ENCODE assay signal across 1 cellular context in the genomic region with DNA sequence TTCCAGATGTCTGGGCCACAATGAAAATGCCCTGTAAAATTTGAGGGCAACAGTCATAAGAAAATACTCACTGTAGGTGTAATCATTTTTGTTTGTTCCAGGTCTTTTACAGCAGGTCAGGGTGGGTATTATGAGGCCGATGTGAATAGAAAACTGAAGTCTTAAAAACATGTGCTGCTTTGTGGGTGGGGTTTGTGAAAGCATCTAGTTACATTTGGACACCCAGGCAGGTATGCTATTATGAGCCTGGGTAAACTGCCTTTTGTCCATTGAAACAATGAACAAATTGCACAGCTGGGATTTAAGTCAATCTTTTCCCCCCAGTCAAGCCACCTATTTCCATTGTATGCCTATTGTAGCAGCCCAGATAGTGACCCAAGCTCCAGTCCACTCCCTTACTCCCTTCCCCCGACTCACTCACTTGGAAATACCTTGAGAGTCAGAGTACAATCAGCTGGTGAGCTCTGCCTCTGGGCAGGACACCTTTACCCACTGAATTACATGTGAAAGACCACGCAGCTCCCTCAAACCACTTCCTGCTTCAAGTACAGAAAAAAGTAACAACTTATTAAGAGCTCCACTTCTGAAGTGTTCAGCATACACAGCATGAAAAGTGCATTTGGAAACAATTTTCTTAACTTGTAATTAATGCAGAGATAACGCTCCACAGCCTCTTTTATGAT.
TF ChIP-seq lines count a peak whose summit lies in the region.

No MANE protein-coding gene starts in this region.

TF ChIP-seq in GM12878, 131 proteins besides CTCF, POLR2A, EP300 and RAD21 (continued from another document and continues in another):
- TF ChIP-seq, protein P1, sequence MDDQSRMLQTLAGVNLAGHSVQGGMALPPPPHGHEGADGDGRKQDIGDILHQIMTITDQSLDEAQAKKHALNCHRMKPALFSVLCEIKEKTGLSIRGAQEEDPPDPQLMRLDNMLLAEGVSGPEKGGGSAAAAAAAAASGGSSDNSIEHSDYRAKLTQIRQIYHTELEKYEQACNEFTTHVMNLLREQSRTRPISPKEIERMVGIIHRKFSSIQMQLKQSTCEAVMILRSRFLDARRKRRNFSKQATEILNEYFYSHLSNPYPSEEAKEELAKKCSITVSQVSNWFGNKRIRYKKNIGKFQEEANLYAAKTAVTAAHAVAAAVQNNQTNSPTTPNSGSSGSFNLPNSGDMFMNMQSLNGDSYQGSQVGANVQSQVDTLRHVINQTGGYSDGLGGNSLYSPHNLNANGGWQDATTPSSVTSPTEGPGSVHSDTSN (IDR thresholded peaks at IDR 0.05; ENCODE audit: insufficient replicate concordance, low read depth, low read length) = peak; percentile 34
- TF ChIP-seq MYC (IDR thresholded peaks at IDR 0.05; ENCODE audit: insufficient read depth, insufficient read length, insufficient replicate concordance, low read length, severe bottlenecking) (no peak), ATF3 (IDR thresholded peaks at IDR 0.05; ENCODE audit: borderline replicate concordance, extremely low read depth, low read depth, low read length) (no peak), RELA (IDR thresholded peaks at IDR 0.05; ENCODE audit: borderline replicate concordance, partially characterized antibody) (no peak), KDM1A (IDR thresholded peaks at IDR 0.05; ENCODE audit: borderline replicate concordance) (no peak), TCF3 (IDR thresholded peaks at IDR 0.05; ENCODE audit: borderline replicate concordance, insufficient read depth, low read depth, low read length) (no peak), KLF5 (IDR thresholded peaks at IDR 0.05; ENCODE audit: partially characterized antibody) (peak; percentile 8), KAT2A (conservative IDR thresholded peaks at IDR 0.05; ENCODE audit: control insufficient read depth, low read depth, low read length) (no peak), SMARCA5 (IDR thresholded peaks at IDR 0.05) (0 out of 2 replicates have a peak, but pooled peaks have one; percentile 10), TCF7 (IDR thresholded peaks at IDR 0.05; ENCODE audit: borderline replicate concordance) (no peak), WRNIP1 (IDR thresholded peaks at IDR 0.05; ENCODE audit: borderline replicate concordance, low read depth, low read length) (no peak; the same call in 1 of the 2 replicates), PAX8 (IDR thresholded peaks at IDR 0.05) (peak; percentile 21; the same call in 1 of the 2 replicates), DPF2 (IDR thresholded peaks at IDR 0.05) (peak; percentile 80; the same call in 1 of the 2 replicates), BHLHE40 (IDR thresholded peaks at IDR 0.05; ENCODE audit: borderline replicate concordance in 1 of 2, low read depth in 2 of 2, low read length in 1 of 2) (peak; percentile 25 to 28; a peak in 1 of 4 replicates), TARDBP (IDR thresholded peaks at IDR 0.05; ENCODE audit: borderline replicate concordance) (no peak), POU2F2 (IDR thresholded peaks at IDR 0.05; ENCODE audit: borderline replicate concordance, low read depth, low read length) (peak; percentile 60; the same call in 1 of the 3 replicates), MYB (IDR thresholded peaks at IDR 0.05; ENCODE audit: borderline replicate concordance, low read depth, low read length) (0 out of 2 replicates have a peak, but pooled peaks have one; percentile 29), GATAD2B (conservative IDR thresholded peaks at IDR 0.05; ENCODE audit: low read depth) (peak; percentile 81; the same call in 1 of the 2 replicates), NFYA (IDR thresholded peaks at IDR 0.05; ENCODE audit: borderline replicate concordance, low read depth, low read length) (no peak), SRF (IDR thresholded peaks at IDR 0.05; ENCODE audit: low read depth in 2 of 2, low read length in 2 of 2) (no peak), TAF1 (IDR thresholded peaks at IDR 0.05; ENCODE audit: borderline replicate concordance, low read depth, low read length) (0 out of 2 replicates have a peak, but pooled peaks have one; percentile 11), SP1 (IDR thresholded peaks at IDR 0.05; ENCODE audit: low read depth, low read length) (no peak), FOXK2 (IDR thresholded peaks at IDR 0.05) (no peak), CHD4 (IDR thresholded peaks at IDR 0.05) (no peak), FOXM1 (IDR thresholded peaks at IDR 0.05; ENCODE audit: low read depth, low read length) (no peak), HDAC2 (IDR thresholded peaks at IDR 0.05) (no peak; the same call in 1 of the 2 replicates), MTA3 (IDR thresholded peaks at IDR 0.05; ENCODE audit: borderline replicate concordance, low read length) (no peak; the same call in 1 of the 2 replicates), CBX5 (IDR thresholded peaks at IDR 0.05; ENCODE audit: low read depth) (no peak), YBX1 (IDR thresholded peaks at IDR 0.05) (no peak), ASH2L (IDR thresholded peaks at IDR 0.05; ENCODE audit: borderline replicate concordance, low read depth) (0 out of 2 replicates have a peak, but pooled peaks have one; percentile 46), TCF12 (IDR thresholded peaks at IDR 0.05; ENCODE audit: low read depth, low read length) (0 out of 2 replicates have a peak, but pooled peaks have one; percentile 33), MLLT1 (IDR thresholded peaks at IDR 0.05) (no peak), SREBF2 (IDR thresholded peaks at IDR 0.05; ENCODE audit: low read length) (no peak), RAD51 (IDR thresholded peaks at IDR 0.05) (no peak), ZBTB40 (IDR thresholded peaks at IDR 0.05; ENCODE audit: borderline replicate concordance) (no peak), SUPT20H (IDR thresholded peaks at IDR 0.05; ENCODE audit: borderline replicate concordance, control insufficient read depth, low read depth, low read length) (no peak), ATF7 (IDR thresholded peaks at IDR 0.05; ENCODE audit: low read depth) (no peak), STAT3 (IDR thresholded peaks at IDR 0.05; ENCODE audit: low read depth, low read length) (no peak)
- TF ChIP-seq, protein P2, sequence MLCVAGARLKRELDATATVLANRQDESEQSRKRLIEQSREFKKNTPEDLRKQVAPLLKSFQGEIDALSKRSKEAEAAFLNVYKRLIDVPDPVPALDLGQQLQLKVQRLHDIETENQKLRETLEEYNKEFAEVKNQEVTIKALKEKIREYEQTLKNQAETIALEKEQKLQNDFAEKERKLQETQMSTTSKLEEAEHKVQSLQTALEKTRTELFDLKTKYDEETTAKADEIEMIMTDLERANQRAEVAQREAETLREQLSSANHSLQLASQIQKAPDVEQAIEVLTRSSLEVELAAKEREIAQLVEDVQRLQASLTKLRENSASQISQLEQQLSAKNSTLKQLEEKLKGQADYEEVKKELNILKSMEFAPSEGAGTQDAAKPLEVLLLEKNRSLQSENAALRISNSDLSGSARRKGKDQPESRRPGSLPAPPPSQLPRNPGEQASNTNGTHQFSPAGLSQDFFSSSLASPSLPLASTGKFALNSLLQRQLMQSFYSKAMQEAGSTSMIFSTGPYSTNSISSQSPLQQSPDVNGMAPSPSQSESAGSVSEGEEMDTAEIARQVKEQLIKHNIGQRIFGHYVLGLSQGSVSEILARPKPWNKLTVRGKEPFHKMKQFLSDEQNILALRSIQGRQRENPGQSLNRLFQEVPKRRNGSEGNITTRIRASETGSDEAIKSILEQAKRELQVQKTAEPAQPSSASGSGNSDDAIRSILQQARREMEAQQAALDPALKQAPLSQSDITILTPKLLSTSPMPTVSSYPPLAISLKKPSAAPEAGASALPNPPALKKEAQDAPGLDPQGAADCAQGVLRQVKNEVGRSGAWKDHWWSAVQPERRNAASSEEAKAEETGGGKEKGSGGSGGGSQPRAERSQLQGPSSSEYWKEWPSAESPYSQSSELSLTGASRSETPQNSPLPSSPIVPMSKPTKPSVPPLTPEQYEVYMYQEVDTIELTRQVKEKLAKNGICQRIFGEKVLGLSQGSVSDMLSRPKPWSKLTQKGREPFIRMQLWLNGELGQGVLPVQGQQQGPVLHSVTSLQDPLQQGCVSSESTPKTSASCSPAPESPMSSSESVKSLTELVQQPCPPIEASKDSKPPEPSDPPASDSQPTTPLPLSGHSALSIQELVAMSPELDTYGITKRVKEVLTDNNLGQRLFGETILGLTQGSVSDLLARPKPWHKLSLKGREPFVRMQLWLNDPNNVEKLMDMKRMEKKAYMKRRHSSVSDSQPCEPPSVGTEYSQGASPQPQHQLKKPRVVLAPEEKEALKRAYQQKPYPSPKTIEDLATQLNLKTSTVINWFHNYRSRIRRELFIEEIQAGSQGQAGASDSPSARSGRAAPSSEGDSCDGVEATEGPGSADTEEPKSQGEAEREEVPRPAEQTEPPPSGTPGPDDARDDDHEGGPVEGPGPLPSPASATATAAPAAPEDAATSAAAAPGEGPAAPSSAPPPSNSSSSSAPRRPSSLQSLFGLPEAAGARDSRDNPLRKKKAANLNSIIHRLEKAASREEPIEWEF (IDR thresholded peaks at IDR 0.05; ENCODE audit: insufficient replicate concordance, low read depth, low read length) = no peak
- TF ChIP-seq, protein P3, sequence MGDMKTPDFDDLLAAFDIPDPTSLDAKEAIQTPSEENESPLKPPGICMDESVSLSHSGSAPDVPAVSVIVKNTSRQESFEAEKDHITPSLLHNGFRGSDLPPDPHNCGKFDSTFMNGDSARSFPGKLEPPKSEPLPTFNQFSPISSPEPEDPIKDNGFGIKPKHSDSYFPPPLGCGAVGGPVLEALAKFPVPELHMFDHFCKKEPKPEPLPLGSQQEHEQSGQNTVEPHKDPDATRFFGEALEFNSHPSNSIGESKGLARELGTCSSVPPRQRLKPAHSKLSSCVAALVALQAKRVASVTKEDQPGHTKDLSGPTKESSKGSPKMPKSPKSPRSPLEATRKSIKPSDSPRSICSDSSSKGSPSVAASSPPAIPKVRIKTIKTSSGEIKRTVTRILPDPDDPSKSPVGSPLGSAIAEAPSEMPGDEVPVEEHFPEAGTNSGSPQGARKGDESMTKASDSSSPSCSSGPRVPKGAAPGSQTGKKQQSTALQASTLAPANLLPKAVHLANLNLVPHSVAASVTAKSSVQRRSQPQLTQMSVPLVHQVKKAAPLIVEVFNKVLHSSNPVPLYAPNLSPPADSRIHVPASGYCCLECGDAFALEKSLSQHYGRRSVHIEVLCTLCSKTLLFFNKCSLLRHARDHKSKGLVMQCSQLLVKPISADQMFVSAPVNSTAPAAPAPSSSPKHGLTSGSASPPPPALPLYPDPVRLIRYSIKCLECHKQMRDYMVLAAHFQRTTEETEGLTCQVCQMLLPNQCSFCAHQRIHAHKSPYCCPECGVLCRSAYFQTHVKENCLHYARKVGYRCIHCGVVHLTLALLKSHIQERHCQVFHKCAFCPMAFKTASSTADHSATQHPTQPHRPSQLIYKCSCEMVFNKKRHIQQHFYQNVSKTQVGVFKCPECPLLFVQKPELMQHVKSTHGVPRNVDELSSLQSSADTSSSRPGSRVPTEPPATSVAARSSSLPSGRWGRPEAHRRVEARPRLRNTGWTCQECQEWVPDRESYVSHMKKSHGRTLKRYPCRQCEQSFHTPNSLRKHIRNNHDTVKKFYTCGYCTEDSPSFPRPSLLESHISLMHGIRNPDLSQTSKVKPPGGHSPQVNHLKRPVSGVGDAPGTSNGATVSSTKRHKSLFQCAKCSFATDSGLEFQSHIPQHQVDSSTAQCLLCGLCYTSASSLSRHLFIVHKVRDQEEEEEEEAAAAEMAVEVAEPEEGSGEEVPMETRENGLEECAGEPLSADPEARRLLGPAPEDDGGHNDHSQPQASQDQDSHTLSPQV (IDR thresholded peaks at IDR 0.05) = no peak
